Comparison of ENCODE assay signal across 8 cellular contexts in the genomic region with DNA sequence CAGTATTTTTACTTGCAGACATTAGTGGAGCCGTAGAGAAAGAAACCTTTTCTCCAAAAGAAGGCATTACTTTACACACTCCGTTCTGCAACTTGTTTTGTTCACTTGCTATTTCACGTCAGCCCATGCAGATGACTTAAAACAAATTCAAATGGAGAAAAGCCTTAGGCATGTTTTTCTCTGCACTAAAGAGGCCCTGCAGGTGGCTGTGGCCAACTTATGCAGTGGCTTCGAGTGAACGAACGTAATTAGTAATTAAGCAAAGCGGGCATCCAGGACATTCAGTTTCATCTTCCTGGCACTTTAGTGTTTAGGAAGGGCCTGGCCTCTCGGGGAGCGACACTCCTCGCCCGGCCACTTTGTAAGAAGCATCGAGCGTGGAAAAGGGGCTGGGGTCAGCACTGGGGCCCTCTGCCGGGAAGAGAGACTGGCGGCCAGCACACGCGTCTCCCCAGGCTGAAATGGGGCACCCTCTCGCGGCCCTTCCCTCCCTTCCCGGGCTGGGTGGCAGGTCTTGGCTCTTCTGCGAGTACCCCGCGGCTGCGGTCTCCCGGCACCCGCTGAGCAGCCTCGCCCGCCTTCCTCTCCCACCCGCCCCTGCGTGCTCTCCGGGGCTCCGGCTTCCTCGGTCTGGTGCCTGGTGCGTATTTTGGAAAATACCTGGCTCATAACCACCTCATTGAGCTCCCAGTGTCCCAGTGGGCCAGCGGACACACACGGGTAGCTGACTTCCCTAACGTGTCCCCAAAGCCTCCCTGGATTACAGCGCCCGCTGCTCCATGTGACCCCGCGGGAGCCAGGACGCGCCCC. TPM values are rescaled to one million over a fixed set of nuclear protein-coding genes. Genes with fewer than 3 reads are reported as not detected.
A peak's percentile ranks its signal among the peaks of the same experiment; 100 is the strongest.
DNase-seq lines count a peak whose midpoint lies in the region; ATAC-seq and TF ChIP-seq lines count a peak whose summit lies in the region.

No MANE protein-coding gene starts in this region.

- H3K9me3 ChIP-seq in right lobe of liver: no peaks in the 10 kb centered on the region

- H4K20me1 ChIP-seq in KMS-11 (ENCODE audit: insufficient read depth): no peaks in the 10 kb centered on the region

- H3K4me1 ChIP-seq in KMS-11 (ENCODE audit: low read depth, poor library complexity, severe bottlenecking) (peaks cover 32% of the 10 kb centered on the region), right lobe of liver (peaks cover 0 to 25% (median 4%) of the 10 kb centered on the region in 4 donors)

- H3K9ac ChIP-seq in KMS-11: peak overlapping the region; percentile 84

- peak overlapping the region; percentile 77 for H2AFZ ChIP-seq in KMS-11 (ENCODE audit: low read depth)

- peak; percentile 35 for ATAC-seq in GM21825 (IDR thresholded peaks at IDR 0.05; ENCODE audit: unreplicated experiment)
- peak; percentile 44 to 83 (median 77) for ATAC-seq in right lobe of liver

- H3K4me3 ChIP-seq in KMS-11 (IDR thresholded peaks at IDR 0.05; ENCODE audit: insufficient read depth, low read depth, low read length) (no peak overlapping the region), choroid plexus epithelial cell (ENCODE audit: low read depth, low read length) (peak overlapping the region; percentile 78), right lobe of liver (peak overlapping the region; percentile 88 to 92 (median 88))

- TF ChIP-seq POLR2A in right lobe of liver (IDR thresholded peaks at IDR 0.05): no peak

- H3K27me3 ChIP-seq in KMS-11 (ENCODE audit: insufficient read depth, low read depth): no peaks in the 10 kb centered on the region
- H3K27me3 ChIP-seq in right lobe of liver: no peaks in the 10 kb centered on the region

- 1% methylated on average over 7 of the region's 43 CpGs for WGBS in right lobe of liver (ENCODE audit: insufficient coverage, low coverage, low lambda C conversion rate, missing lambda C conversion rate)

- H3K36me3 ChIP-seq in KMS-11 (ENCODE audit: insufficient read depth) (no peaks in the 10 kb centered on the region), right lobe of liver (no peaks in the 10 kb centered on the region)

- TF ChIP-seq CTCF in GM12874 (IDR thresholded peaks at IDR 0.05; ENCODE audit: insufficient read depth, low read depth, low read length) (0 out of 2 replicates have a peak, but pooled peaks have one; percentile 12), KMS-11 (conservative IDR thresholded peaks at IDR 0.05; ENCODE audit: low read depth, low read length) (no peak; the same call in 1 of the 2 replicates), VCaP (conservative IDR thresholded peaks at IDR 0.05) (no peak), choroid plexus epithelial cell (conservative IDR thresholded peaks at IDR 0.05; ENCODE audit: low read depth, low read length) (peak; percentile 8), right lobe of liver (IDR thresholded peaks at IDR 0.05) (peak in 1 of 4 donors; percentile 19)

- peak overlapping the region; percentile 99 for H3K4me2 ChIP-seq in KMS-11

- intact Hi-C loops in right lobe of liver (cut with DNase I): no loop called here

- H3K79me2 ChIP-seq in KMS-11 (ENCODE audit: insufficient read depth, low read depth): no peaks in the 10 kb centered on the region

- peak; percentile 27 for DNase-seq in choroid plexus epithelial cell (ENCODE audit: low read depth)
- DNase-seq in right lobe of liver: peak in 2 of 3 donors; percentile 47 to 66
- peak; percentile 31 for DNase-seq in stimulated activated CD8-positive, alpha-beta memory T cell treated with anti-CD3 and anti-CD28 coated beads, Interleukin-4, amount 100 ng/mL, for 24 hours (ENCODE audit: low read depth)
- no peak for DNase-seq in NCI-H2029 (lab: John Stamatoyannopoulos, UW)

- H3K27ac ChIP-seq in KMS-11 (peak overlapping the region; percentile 81), VCaP (peak overlapping the region; percentile 90), right lobe of liver (peak overlapping the region; percentile 97 to 98 (median 98))

RNA-seq across cellular contexts. Expression of a gene that starts 0.7 kb away (rescaled TPM):
- 100 to 1,000 TPM in 2 of 6 experiments, 10 to 100 TPM in 4; 82.4 to 199 (median 94.1) TPM for total RNA-seq in right lobe of liver

RNA-seq across cellular contexts. Expression of a gene that starts 36.6 kb away (rescaled TPM):
- 100 to 1,000 TPM in 2 of 6 experiments, 10 to 100 TPM in 4; 48.1 to 130 (median 75.8) TPM for total RNA-seq in right lobe of liver

Comparison
In these comparisons a context has a peak if more than half of its experiments do, and no peak if none do; other contexts are left out.
1. CTCF ChIP-seq: peak in GM12874 (single experiment) and choroid plexus epithelial cell (single experiment); none in KMS-11 (single experiment) and VCaP (single experiment).
2. Peak in every context shown above with its lines, with median percentiles within 50 percentile points of each other: H3K27ac ChIP-seq.